1 cellular context compared by ENCODE assay signal in genomic region chr15:35669021-35669420, GRCh38.
TF ChIP-seq lines count a peak whose summit lies in the region.

No MANE protein-coding gene starts in this region.

TF ChIP-seq in SK-N-SH treated with all-trans-retinoic acid at 6 μM for 48 hours, 23 proteins besides CTCF, POLR2A, EP300 and RAD21 (continued from another document):
- TF ChIP-seq ZFP30 (CRISPR knock-in tag; IDR thresholded peaks at IDR 0.05): no peak
- TF ChIP-seq, protein P1, sequence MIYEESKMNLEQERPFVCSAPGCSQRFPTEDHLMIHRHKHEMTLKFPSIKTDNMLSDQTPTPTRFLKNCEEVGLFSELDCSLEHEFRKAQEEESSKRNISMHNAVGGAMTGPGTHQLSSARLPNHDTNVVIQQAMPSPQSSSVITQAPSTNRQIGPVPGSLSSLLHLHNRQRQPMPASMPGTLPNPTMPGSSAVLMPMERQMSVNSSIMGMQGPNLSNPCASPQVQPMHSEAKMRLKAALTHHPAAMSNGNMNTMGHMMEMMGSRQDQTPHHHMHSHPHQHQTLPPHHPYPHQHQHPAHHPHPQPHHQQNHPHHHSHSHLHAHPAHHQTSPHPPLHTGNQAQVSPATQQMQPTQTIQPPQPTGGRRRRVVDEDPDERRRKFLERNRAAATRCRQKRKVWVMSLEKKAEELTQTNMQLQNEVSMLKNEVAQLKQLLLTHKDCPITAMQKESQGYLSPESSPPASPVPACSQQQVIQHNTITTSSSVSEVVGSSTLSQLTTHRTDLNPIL (CRISPR knock-in tag; IDR thresholded peaks at IDR 0.05; ENCODE audit: low read depth): no peak
- TF ChIP-seq PPARA (CRISPR knock-in tag; IDR thresholded peaks at IDR 0.05; ENCODE audit: borderline replicate concordance): no peak
